In the genomic region with DNA sequence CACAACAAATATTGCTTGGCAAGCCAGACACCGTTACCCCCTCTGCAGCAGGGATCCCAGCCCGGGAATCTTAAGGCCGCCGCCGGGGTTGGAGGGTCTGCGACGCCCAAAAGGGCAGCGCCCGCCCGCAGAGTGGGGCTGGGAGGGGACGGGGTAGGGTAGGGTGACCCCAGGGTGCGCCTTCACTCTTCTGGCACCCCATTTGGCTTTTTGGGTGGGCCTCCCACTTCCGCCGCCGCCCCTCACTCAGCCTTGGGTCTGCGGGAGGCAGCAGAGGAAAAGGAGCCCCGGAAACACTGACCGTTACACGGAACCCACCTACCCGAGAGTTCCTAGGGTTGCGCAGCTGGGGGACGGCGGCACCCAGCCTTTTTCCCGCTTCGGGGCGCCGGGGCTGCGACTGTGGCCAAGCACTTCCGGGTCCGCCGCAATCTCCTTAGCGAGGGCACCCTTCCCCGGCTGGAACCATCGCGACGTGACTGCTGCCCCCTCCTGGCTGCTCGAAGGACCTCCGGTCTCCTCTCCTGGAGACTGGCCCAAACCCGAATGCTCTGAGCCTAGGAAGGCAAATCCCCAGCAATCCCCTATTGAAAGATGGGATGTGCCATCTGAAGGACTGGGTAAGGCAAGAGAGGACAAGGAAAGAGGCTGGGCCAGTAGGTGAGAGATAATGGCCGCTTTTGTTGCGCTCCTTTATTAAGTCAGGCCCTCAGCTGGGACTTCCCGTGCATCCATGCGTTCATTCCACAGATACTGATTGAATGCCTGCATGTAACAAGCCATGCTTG, we compare ENCODE assay signal across 8 cellular contexts. TPM values are rescaled to one million over a fixed set of nuclear protein-coding genes. Genes with fewer than 3 reads are reported as not detected.
DNase-seq lines count a peak whose midpoint lies in the region; ATAC-seq and TF ChIP-seq lines count a peak whose summit lies in the region.

A gene (minus strand): TSS at position 404 of the 788 bp plus-strand sequence. CDS start 1,447 bp downstream, outside the sequence.

- H3K4me1 Mint-ChIP-seq in activated naive CD8-positive, alpha-beta T cell treated with anti-CD3 and anti-CD28 coated beads, Interleukin-2, amount 10 ng/mL, durations not matched to agents 7 days and 5 days: peaks cover 32% of the 10 kb centered on the region

- peaks cover 18% of the 10 kb centered on the region for H3K79me1 ChIP-seq in trophoblast cell (ENCODE audit: low read length)

- TF ChIP-seq EP300 in transverse colon (IDR thresholded peaks at IDR 0.05; ENCODE audit: low read depth): no peak

- peak within 1 kb of the TSS; percentile 48 for H3K27ac ChIP-seq in SU-DHL-6 (ENCODE audit: low read depth, low read length)
- H3K27ac ChIP-seq in trophoblast cell (ENCODE audit: low read depth, low read length): peak within 1 kb of the TSS; percentile 59
- H3K27ac ChIP-seq in transverse colon: peak within 1 kb of the TSS; percentile 79 to 92 (median 82)

- no peaks in the 10 kb centered on the region for H3F3A ChIP-seq in SU-DHL-6 (ENCODE audit: insufficient read depth)

- peak within 1 kb of the TSS; percentile 93 for H3K14ac ChIP-seq in trophoblast cell (ENCODE audit: low read length)

- no peaks in the 10 kb centered on the region for H3K9me3 ChIP-seq in SU-DHL-6 (ENCODE audit: insufficient read depth, low read length)
- H3K9me3 ChIP-seq in trophoblast cell (ENCODE audit: insufficient read depth, low read depth, low read length): no peaks in the 10 kb centered on the region
- H3K9me3 ChIP-seq in transverse colon: no peaks in the 10 kb centered on the region

- peak; percentile 34 for TF ChIP-seq POLR2A in transverse colon (IDR thresholded peaks at IDR 0.05)

- H3K4me3 ChIP-seq in SU-DHL-6 (ENCODE audit: insufficient read depth, low read length, poor library complexity, severe bottlenecking): peak within 1 kb of the TSS; percentile 95
- H3K4me3 ChIP-seq in trophoblast cell (ENCODE audit: low read depth, low read length): peak within 1 kb of the TSS; percentile 96
- peak within 1 kb of the TSS; percentile 61 to 98 (median 86) for H3K4me3 ChIP-seq in transverse colon

- peak within 1 kb of the TSS; percentile 97 for H3K9ac ChIP-seq in SU-DHL-6 (ENCODE audit: low read length)
- peak within 1 kb of the TSS; percentile 99 for H3K9ac ChIP-seq in trophoblast cell (ENCODE audit: low read length)

- peak within 1 kb of the TSS; percentile 87 for H4K12ac ChIP-seq in trophoblast cell (ENCODE audit: low read depth, low read length)

- in situ Hi-C loops in transverse colon (cut with MboI; ENCODE audit: low pct_ligation_motif_present in 1 of 4, low pct_unique_long_range_greater_than_20kb in 1 of 4, low sequenced_read_pairs in 3 of 4): loop anchor here in 1 of 4 donors (25.0 kb wide), 2 partner anchors 432 to 657 kb away; a partner anchor contains a TSS

- H3K23ac ChIP-seq in trophoblast cell (ENCODE audit: low read length): no peak within 1 kb of the TSS

- peaks cover 4 to 20% of the 10 kb centered on the region in 2 experiments for H3K4me1 ChIP-seq in trophoblast cell (ENCODE audit: control insufficient read depth in 1 of 2, insufficient read depth in 2 of 2, low read length in 2 of 2)
- peaks cover 6 to 17% (median 9%) of the 10 kb centered on the region in 4 donors for H3K4me1 ChIP-seq in transverse colon

- WGBS in trophoblast cell (ENCODE audit: extremely low coverage, insufficient coverage, insufficient read length): no CpG with 5 or more reads among the region's 43 CpGs
- WGBS in transverse colon (ENCODE audit: low coverage in 1 of 2), 2 donors: 6 to 70% methylated on average over 3 to 41 of the region's 43 CpGs

- peak within 1 kb of the TSS; percentile 92 for H3K27ac Mint-ChIP-seq in activated naive CD8-positive, alpha-beta T cell treated with anti-CD3 and anti-CD28 coated beads, Interleukin-2, amount 10 ng/mL, durations not matched to agents 7 days and 5 days

- intact Hi-C loops in cardiac septum (cut with DNase I): loop anchor here (2.0 to 10.0 kb wide), 2 partner anchors 89 to 439 kb away; a partner anchor contains a TSS
- intact Hi-C loops in transverse colon (cut with DNase I; ENCODE audit: low total_unique reads): no loop called here

- peak within 1 kb of the TSS; percentile 94 for H3K4me3 Mint-ChIP-seq in activated naive CD8-positive, alpha-beta T cell treated with anti-CD3 and anti-CD28 coated beads, Interleukin-2, amount 10 ng/mL, durations not matched to agents 7 days and 5 days

- H3K9me2 ChIP-seq in SU-DHL-6 (replicated peaks; ENCODE audit: insufficient read depth, low read length): no peaks in the 10 kb centered on the region

- H3K9me3 Mint-ChIP-seq in activated naive CD8-positive, alpha-beta T cell treated with anti-CD3 and anti-CD28 coated beads, Interleukin-2, amount 10 ng/mL, durations not matched to agents 7 days and 5 days: no peaks in the 10 kb centered on the region

- peak within 1 kb of the TSS; percentile 88 for H3K4me2 ChIP-seq in SU-DHL-6 (ENCODE audit: low read depth, low read length, poor library complexity, severe bottlenecking)
- peak within 1 kb of the TSS; percentile 88 for H3K4me2 ChIP-seq in trophoblast cell (ENCODE audit: low read length)

- H2BK12ac ChIP-seq in trophoblast cell (ENCODE audit: low read length): peak within 1 kb of the TSS; percentile 93

- TF ChIP-seq CTCF in GM12872 (IDR thresholded peaks at IDR 0.05; ENCODE audit: insufficient read depth, low read depth, low read length): peak; percentile 92
- TF ChIP-seq CTCF in SU-DHL-6 (IDR thresholded peaks at IDR 0.05; ENCODE audit: insufficient read depth, low read length, poor library complexity, severe bottlenecking): peak; percentile 75
- peak; percentile 84 to 91 (median 86) for TF ChIP-seq CTCF in transverse colon (IDR thresholded peaks at IDR 0.05)

- no peaks in the 10 kb centered on the region for H3K27me3 Mint-ChIP-seq in activated naive CD8-positive, alpha-beta T cell treated with anti-CD3 and anti-CD28 coated beads, Interleukin-2, amount 10 ng/mL, durations not matched to agents 7 days and 5 days

- peak within 1 kb of the TSS; percentile 95 for H2AFZ ChIP-seq in SU-DHL-6 (ENCODE audit: low read depth, low read length, severe bottlenecking)
- H2AFZ ChIP-seq in trophoblast cell (ENCODE audit: insufficient read depth, low read length, poor library complexity): peak within 1 kb of the TSS; percentile 94

- peak within 1 kb of the TSS; percentile 95 for H3K18ac ChIP-seq in trophoblast cell (ENCODE audit: low read length)

- H4K8ac ChIP-seq in trophoblast cell (ENCODE audit: low read depth, low read length): peak within 1 kb of the TSS; percentile 98

- peak; percentile 99 for ATAC-seq in HG02678 (IDR thresholded peaks at IDR 0.05; ENCODE audit: unreplicated experiment)
- peak; percentile 100 for ATAC-seq in activated naive CD8-positive, alpha-beta T cell treated with anti-CD3 and anti-CD28 coated beads, Interleukin-2, amount 10 ng/mL, durations not matched to agents 7 days and 5 days (ENCODE audit: low read depth)

- H4K20me1 ChIP-seq in SU-DHL-6 (ENCODE audit: low read depth, low read length): no peaks in the 10 kb centered on the region

- H2BK120ac ChIP-seq in trophoblast cell (ENCODE audit: insufficient read depth, low read length, poor library complexity): peak within 1 kb of the TSS; percentile 89

- peak; percentile 72 for DNase-seq in NCI-H128 (lab: John Stamatoyannopoulos, UW; ENCODE audit: unreplicated experiment)
- DNase-seq in activated naive CD8-positive, alpha-beta T cell treated with anti-CD3 and anti-CD28 coated beads, Interleukin-2, amount 10 ng/mL, durations not matched to agents 7 days and 5 days: peak; percentile 90
- peak; percentile 97 for DNase-seq in cardiac septum (ENCODE audit: low spot score)
- DNase-seq in trophoblast cell: peak; percentile 87 to 93
- DNase-seq in transverse colon: peak; percentile 93

- POLR2A ChIA-PET in activated naive CD8-positive, alpha-beta T cell treated with anti-CD3 and anti-CD28 coated beads, Interleukin-2, amount 10 ng/mL, durations not matched to agents 7 days and 5 days (lab: Charles Lee): interaction anchor here (0.6 to 1.5 kb wide), 4 partner anchors 14 to 315 kb away, joined by 3 to 5 read pairs (median 4); no protein-coding TSS in a partner anchor

- H3K36me3 ChIP-seq in SU-DHL-6 (ENCODE audit: low read length) (no peaks in the 10 kb centered on the region), trophoblast cell (ENCODE audit: control insufficient read depth in 1 of 2, insufficient read depth in 2 of 2, low read length in 2 of 2) (peaks cover 3 to 7% of the 10 kb centered on the region in 2 experiments), transverse colon (no peaks in the 10 kb centered on the region)

- H3K79me2 ChIP-seq in SU-DHL-6 (ENCODE audit: insufficient read depth, low read length): peaks cover 16% of the 10 kb centered on the region
- peaks cover 6% of the 10 kb centered on the region for H3K79me2 ChIP-seq in trophoblast cell (ENCODE audit: control insufficient read depth, insufficient read depth, low read length, poor library complexity)

- peak within 1 kb of the TSS; percentile 99 for H3K4ac ChIP-seq in trophoblast cell (ENCODE audit: low read depth, low read length)

- H4K91ac ChIP-seq in trophoblast cell (ENCODE audit: low read depth, low read length): peak within 1 kb of the TSS; percentile 95

- peak within 1 kb of the TSS; percentile 27 for H2AK5ac ChIP-seq in trophoblast cell (ENCODE audit: low read length)

- peak within 1 kb of the TSS; percentile 85 for H2BK5ac ChIP-seq in trophoblast cell (ENCODE audit: low read depth, low read length, poor library complexity)

- H3K27me3 ChIP-seq in SU-DHL-6 (ENCODE audit: low read length) (no peaks in the 10 kb centered on the region), trophoblast cell (ENCODE audit: insufficient read depth, low read length) (no peaks in the 10 kb centered on the region), transverse colon (no peaks in the 10 kb centered on the region)

- H3K36me3 Mint-ChIP-seq in activated naive CD8-positive, alpha-beta T cell treated with anti-CD3 and anti-CD28 coated beads, Interleukin-2, amount 10 ng/mL, durations not matched to agents 7 days and 5 days: peaks cover 29% of the 10 kb centered on the region

RNA-seq across cellular contexts. Expression of the gene that starts here (rescaled TPM):
- 10 to 100 TPM; 32.1 to 32.8 TPM for total RNA-seq in activated naive CD8-positive, alpha-beta T cell treated with anti-CD3 and anti-CD28 coated beads, Interleukin-2, amount 10 ng/mL, durations not matched to agents 7 days and 5 days
- total RNA-seq in cardiac septum: 11.5 TPM
- polyA plus RNA-seq in trophoblast cell (2013): 24.8 and 24.9 TPM in 2 replicates
- total RNA-seq in transverse colon: 10 to 100 TPM in 3 of 4 donors, 1 to 10 TPM in 1; 9.8 to 43.8 (median 22.8) TPM

Comparison
In these comparisons a context has a peak if more than half of its experiments do, and no peak if none do; other contexts are left out.
1. Peak in every context shown above with its lines: DNase-seq, ATAC-seq, H3K4me3 ChIP-seq and H3K27ac ChIP-seq.